Comparison of ENCODE assay signal across 13 cellular contexts in genomic region chr21:17900281-17900989, GRCh38.
DNase-seq lines count a peak whose midpoint lies in the region; ATAC-seq and TF ChIP-seq lines count a peak whose summit lies in the region.
"Had no signal": no experiment of that assay in that cellular context is flagged by ENCODE, and none has a peak within 500 bp of the region (broad histone marks: within the 10 kb centered on the region; RNA-seq: fewer than 3 reads in every experiment).

No MANE protein-coding gene starts in this region.

- DNase-seq in NCI-H82 (lab: John Stamatoyannopoulos, UW) (peak; percentile 15), NCI-H82 treated with DMSO at 0.1 percent for 48 hours (lab: John Stamatoyannopoulos, UW; ENCODE audit: unreplicated experiment) (no peak), HAP-1 (ENCODE audit: low spot score in 2 of 2) (peak; percentile 40 to 78), WERI-Rb-1 (peak; percentile 19), neural crest cell (ENCODE audit: low read depth, low spot score) (no peak), islet precursor cell (no peak), natural killer cell (no peak)
- DNase-seq: DMS53, NCI-H1436, small intestine had no signal

- H3K36me3 Mint-ChIP-seq in neural crest cell (ENCODE audit: low read depth) (peaks cover 8% of the 10 kb centered on the region), natural killer cell (peaks cover 7% of the 10 kb centered on the region)

- no peak overlapping the region for H3K27ac ChIP-seq in WERI-Rb-1
- H3K27ac ChIP-seq: coronary artery had no signal

- H3K4me3 Mint-ChIP-seq in neural crest cell (no peak overlapping the region), natural killer cell (no peak overlapping the region)
- H3K4me3 Mint-ChIP-seq: natural killer cell treated with Interleukin-12 subunit alpha and Interleukin-12 subunit beta and Interleukin-15 and Interleukin-18, amount 100 ng/mL, for 72 hours had no signal

- H3K27me3 ChIP-seq in HAP-1 (ENCODE audit: low read depth) (no peaks in the 10 kb centered on the region), WERI-Rb-1 (ENCODE audit: insufficient read depth, low read depth, severe bottlenecking) (no peaks in the 10 kb centered on the region)

- peaks cover 3% of the 10 kb centered on the region; the same call in 1 of the 2 replicates for H3K4me1 ChIP-seq in HAP-1

- H3K4me1 Mint-ChIP-seq in neural crest cell (no peaks in the 10 kb centered on the region), natural killer cell (peaks cover 0 to 4% of the 10 kb centered on the region in 2 donors)

- ATAC-seq in GM18870 (IDR thresholded peaks at IDR 0.05; ENCODE audit: unreplicated experiment) (no peak), natural killer cell (no peak)
- ATAC-seq: natural killer cell treated with Interleukin-12 subunit alpha and Interleukin-12 subunit beta and Interleukin-15 and Interleukin-18, amount 100 ng/mL, for 72 hours had no signal

- peak overlapping the region; percentile 72 for H3K27ac Mint-ChIP-seq in neural crest cell (ENCODE audit: unreplicated experiment)
- H3K27ac Mint-ChIP-seq in natural killer cell = no peak overlapping the region

- H3K36me3 ChIP-seq in HAP-1 (replicated peaks) = no peaks in the 10 kb centered on the region
- H3K36me3 ChIP-seq in WERI-Rb-1 = no peaks in the 10 kb centered on the region

- H3K27me3 Mint-ChIP-seq in neural crest cell (ENCODE audit: low read depth) = no peaks in the 10 kb centered on the region
- H3K27me3 Mint-ChIP-seq in natural killer cell (ENCODE audit: low read depth in 2 of 2) = peaks cover 9 to 26% of the 10 kb centered on the region in 2 donors

- H3K9me3 ChIP-seq in HAP-1 = no peaks in the 10 kb centered on the region
- H3K9me3 ChIP-seq in WERI-Rb-1 (ENCODE audit: severe bottlenecking) = no peaks in the 10 kb centered on the region

- in situ Hi-C loops in HAP-1 (cut with MboI; ENCODE audit: low sequenced_read_pairs) = loop anchor here (25.0 kb wide), 1 partner anchor 213 kb away; no protein-coding TSS in a partner anchor

- intact Hi-C loops in natural killer cell (cut with micrococcal nuclease) = no loop called here

- H3K9me3 Mint-ChIP-seq in neural crest cell (peaks cover 22% of the 10 kb centered on the region), natural killer cell (no peaks in the 10 kb centered on the region)

- TF ChIP-seq CTCF in WERI-Rb-1 (IDR thresholded peaks at IDR 0.05; ENCODE audit: low read depth, low read length) (0 out of 2 replicates have a peak, but pooled peaks have one; percentile 10), neural crest cell (conservative IDR thresholded peaks at IDR 0.05) (no peak), natural killer cell (IDR thresholded peaks at IDR 0.05) (no peak)

- H3K4me3 ChIP-seq in HAP-1 (no peak overlapping the region), WERI-Rb-1 (ENCODE audit: low read depth, low read length) (no peak overlapping the region)
- H3K4me3 ChIP-seq: coronary artery had no signal

Comparison
In these comparisons a context has a peak if more than half of its experiments do, and no peak if none do; other contexts are left out.
1. DNase-seq: peak in NCI-H82 (single experiment), HAP-1 (2 of 2) and WERI-Rb-1 (single experiment); none in NCI-H82 treated with DMSO at 0.1 percent for 48 hours (single experiment), neural crest cell (single experiment), islet precursor cell (single experiment) and natural killer cell (single experiment).